ENCODE assay signal across 17 cellular contexts in the genomic region with DNA sequence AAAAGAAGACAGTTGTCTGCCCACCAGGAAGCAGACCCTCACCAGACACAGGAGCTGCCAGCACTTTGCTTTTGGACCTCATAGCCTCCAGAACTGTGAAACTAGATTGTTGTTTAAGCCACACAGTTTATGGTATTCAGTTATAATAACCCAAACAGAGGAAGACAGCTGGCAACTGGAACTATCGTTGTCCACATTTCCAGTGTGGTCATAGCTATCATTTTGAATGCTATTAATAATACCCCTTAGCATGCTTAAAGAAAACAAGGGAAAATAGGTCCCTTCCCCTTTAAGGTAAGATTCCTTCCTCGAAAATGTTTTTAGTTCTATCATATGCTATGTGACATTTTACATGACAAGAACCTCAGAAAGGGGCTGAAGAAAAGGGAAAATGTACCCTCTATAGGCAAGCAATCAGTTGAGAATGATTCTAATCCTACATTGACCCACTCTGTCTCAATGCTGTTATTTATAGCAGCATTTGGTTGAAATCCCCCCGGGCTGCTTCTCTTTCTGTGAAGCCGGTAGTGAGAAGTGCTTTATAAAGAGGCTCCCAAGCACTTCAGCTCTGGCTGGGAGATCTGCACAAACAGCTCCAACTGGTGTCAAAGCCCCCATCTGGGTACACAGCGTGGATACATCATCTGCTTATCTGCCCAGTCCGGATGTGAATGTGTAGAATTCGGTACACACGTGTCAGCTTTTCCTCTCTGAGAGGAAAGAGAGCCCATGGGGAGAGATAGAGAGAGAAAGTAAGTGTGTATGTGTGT.
A peak's percentile ranks its signal among the peaks of the same experiment; 100 is the strongest.
DNase-seq lines count a peak whose midpoint lies in the region; ATAC-seq and TF ChIP-seq lines count a peak whose summit lies in the region.
"Had no signal": no experiment of that assay in that cellular context is flagged by ENCODE, and none has a peak within 500 bp of the region (broad histone marks: within the 10 kb centered on the region; RNA-seq: fewer than 3 reads in every experiment).

No MANE protein-coding gene starts in this region.

- DNase-seq in NCI-H1417 (lab: John Stamatoyannopoulos, UW) (peak; percentile 17 to 82 (median 43)), NCI-H1417 treated with DMSO at 0.1 percent for 48 hours (lab: John Stamatoyannopoulos, UW) (no peak), SK-MEL-5 (ENCODE audit: low read depth, low spot score) (peak; percentile 7), fibroblast of peridontal ligament (ENCODE audit: extremely low read depth) (peak; percentile 3), osteocyte (ENCODE audit: extremely low spot score, unreplicated experiment) (no peak), GM20000 (ENCODE audit: low spot score) (no peak), nucleus accumbens (lab: John Stamatoyannopoulos, UW) (no peak)
- DNase-seq: activated naive CD4-positive, alpha-beta T cell treated with anti-CD3 and anti-CD28 coated beads, Interleukin-2, amount 50 U/mL, for 16 hours; DMS153; effector CD4-positive, alpha-beta T cell; foreskin fibroblast; NCI-H187 treated with DMSO at 0.1 percent for 48 hours; Right ventricle myocardium superior; sigmoid colon; stimulated activated CD4-positive, alpha-beta T cell treated with anti-CD3 and anti-CD28 coated beads, Interleukin-4, amount 100 ng/mL, for 24 hours had no signal

- peaks cover 22% of the 10 kb centered on the region for H3K4me1 Mint-ChIP-seq in osteocyte (ENCODE audit: unreplicated experiment)

- TF ChIP-seq CTCF in osteocyte (IDR thresholded peaks at IDR 0.05): no peak
- TF ChIP-seq CTCF in GM20000 (IDR thresholded peaks at IDR 0.05; ENCODE audit: extremely low read depth, missing control alignments): no peak

- no peaks in the 10 kb centered on the region for H3K36me3 Mint-ChIP-seq in osteocyte (ENCODE audit: unreplicated experiment)

- H3K27me3 Mint-ChIP-seq in osteocyte (ENCODE audit: unreplicated experiment): no peaks in the 10 kb centered on the region

- H3K4me3 Mint-ChIP-seq in osteocyte (ENCODE audit: unreplicated experiment): peak overlapping the region; percentile 60
- H3K4me3 Mint-ChIP-seq: T-helper 2 cell treated with Interferon-gamma antibody and Interleukin-4, amounts not matched to agents 5 μg/mL and 100 μg/mL, for 36 hours had no signal

- H3K27ac Mint-ChIP-seq in osteocyte (ENCODE audit: unreplicated experiment): peak overlapping the region; percentile 64
- H3K27ac Mint-ChIP-seq: T-helper 2 cell treated with Interferon-gamma antibody and Interleukin-4, amounts not matched to agents 5 μg/mL and 100 μg/mL, for 36 hours had no signal

- in situ Hi-C loops in SK-MEL-5 (cut with HindIII; ENCODE audit: low pct_unique_long_range_greater_than_20kb, low sequenced_read_pairs): no loop called here

- H3K9me3 Mint-ChIP-seq in osteocyte (ENCODE audit: unreplicated experiment): no peaks in the 10 kb centered on the region

- no peak for ATAC-seq in HG03159 (IDR thresholded peaks at IDR 0.05; ENCODE audit: unreplicated experiment)

Comparison
In these comparisons a context has a peak if more than half of its experiments do, and no peak if none do; other contexts are left out.
1. DNase-seq: peak in NCI-H1417 (3 of 3), SK-MEL-5 (single experiment) and fibroblast of peridontal ligament (single experiment); none in NCI-H1417 treated with DMSO at 0.1 percent for 48 hours (single experiment), osteocyte (single experiment), GM20000 (single experiment) and nucleus accumbens (0 of 56).